ENCODE assay signal across 8 cellular contexts in genomic region chr1:59971464-59971911, GRCh38. TPM values are rescaled to one million over a fixed set of nuclear protein-coding genes. Genes with fewer than 3 reads are reported as not detected.
DNase-seq lines count a peak whose midpoint lies in the region; ATAC-seq and TF ChIP-seq lines count a peak whose summit lies in the region.

No MANE protein-coding gene starts in this region.

- in situ Hi-C loops in GM23248 (cut with MboI): no loop called here

- 7% methylated on average over 19 of the region's 19 CpGs for whole genome bisulfite sequencing in GM23248 (ENCODE audit: low coverage in 1 of 2, low lambda C conversion rate in 2 of 2, missing lambda C conversion rate in 2 of 2), 2 experiments
- WGBS in SK-N-SH (ENCODE audit: low lambda C conversion rate): 5% methylated on average over 18 of the region's 19 CpGs
- WGBS in sigmoid colon, 2 donors: 9 to 14% methylated on average over 19 of the region's 19 CpGs

- H3K4me2 ChIP-seq in GM23248 (ENCODE audit: unreplicated experiment): peak overlapping the region; percentile 62
- peak overlapping the region; percentile 66 for H3K4me2 ChIP-seq in SK-N-SH

- H3K4me1 ChIP-seq in GM23248 (ENCODE audit: insufficient read depth) (no peaks in the 10 kb centered on the region), SK-N-SH (ENCODE audit: control insufficient read depth in 1 of 2, insufficient read depth in 2 of 2, low read depth in 1 of 2, low read length in 1 of 2) (peaks cover 0 to 5% of the 10 kb centered on the region in 2 experiments; a peak in 1 of 4 replicates), sigmoid colon (peaks cover 0 to 14% (median 7%) of the 10 kb centered on the region in 4 donors)

- H4K20me1 ChIP-seq in GM23248 (ENCODE audit: insufficient read depth) (no peaks in the 10 kb centered on the region), SK-N-SH (ENCODE audit: insufficient read depth) (no peaks in the 10 kb centered on the region)

- H3K36me3 ChIP-seq in GM23248 (ENCODE audit: low read depth): no peaks in the 10 kb centered on the region
- no peaks in the 10 kb centered on the region for H3K36me3 ChIP-seq in SK-N-SH (replicated peaks in 1 of 2; ENCODE audit: control insufficient read depth in 1 of 2, insufficient read depth in 2 of 2, low read length in 1 of 2)
- no peaks in the 10 kb centered on the region for H3K36me3 ChIP-seq in sigmoid colon

- TF ChIP-seq CTCF in SK-N-SH (IDR thresholded peaks at IDR 0.05) (peak; percentile 96), sigmoid colon (IDR thresholded peaks at IDR 0.05) (peak; percentile 24 to 90 (median 78))

- H3K9me3 ChIP-seq in GM23248 (ENCODE audit: low read depth): no peaks in the 10 kb centered on the region
- no peaks in the 10 kb centered on the region for H3K9me3 ChIP-seq in SK-N-SH
- no peaks in the 10 kb centered on the region for H3K9me3 ChIP-seq in sigmoid colon

- no peak overlapping the region for H3K27ac ChIP-seq in GM23248
- no peak overlapping the region for H3K27ac ChIP-seq in SK-N-SH (ENCODE audit: low read depth in 2 of 2, low read length in 1 of 2)
- no peak overlapping the region for H3K27ac ChIP-seq in sigmoid colon

- TF ChIP-seq POLR2A in sigmoid colon (IDR thresholded peaks at IDR 0.05): no peak

- 0 out of 2 replicates have a peak overlapping the region, but pooled peaks have one; percentile 52 for H2AFZ ChIP-seq in GM23248
- H2AFZ ChIP-seq in SK-N-SH (ENCODE audit: low read depth): peak overlapping the region; percentile 27; the same call in 1 of the 2 replicates

- CTCF ChIA-PET in SK-N-SH (lab: Yijun Ruan, JAX): interaction anchor here (0.5 to 4.0 kb wide), 86 partner anchors 9 to 1886 kb away, joined by 3 to 35 read pairs (median 4); partner anchors contain the start of gene NFIA

- no peaks in the 10 kb centered on the region for H3F3A ChIP-seq in GM23248 (ENCODE audit: insufficient read depth)
- no peaks in the 10 kb centered on the region for H3F3A ChIP-seq in SK-N-SH (replicated peaks; ENCODE audit: insufficient read depth)

- no peaks in the 10 kb centered on the region for H3K79me2 ChIP-seq in GM23248 (ENCODE audit: insufficient read depth)
- H3K79me2 ChIP-seq in SK-N-SH (ENCODE audit: insufficient read depth): no peaks in the 10 kb centered on the region

- intact Hi-C loops in sigmoid colon (cut with DNase I): loop anchor here (5.0 kb wide), 1 partner anchor 1886 kb away; no protein-coding TSS in a partner anchor

- H3K9me2 ChIP-seq in GM23248 (ENCODE audit: insufficient read depth) (no peaks in the 10 kb centered on the region), SK-N-SH (no peaks in the 10 kb centered on the region)

- peaks cover 25% of the 10 kb centered on the region for H3K27me3 ChIP-seq in GM23248 (replicated peaks; ENCODE audit: insufficient read depth)
- no peaks in the 10 kb centered on the region for H3K27me3 ChIP-seq in SK-N-SH (ENCODE audit: insufficient read depth)
- H3K27me3 ChIP-seq in sigmoid colon: no peaks in the 10 kb centered on the region

- TF ChIP-seq EP300 in SK-N-SH (IDR thresholded peaks at IDR 0.05; ENCODE audit: borderline replicate concordance in 1 of 2, low read depth in 1 of 2, low read length in 1 of 2): no peak
- no peak for TF ChIP-seq EP300 in sigmoid colon (IDR thresholded peaks at IDR 0.05)

- no peak overlapping the region for H3K4me3 ChIP-seq in GM23248
- peak overlapping the region; percentile 13 to 42; a peak in 3 of 4 replicates for H3K4me3 ChIP-seq in SK-N-SH (ENCODE audit: low read depth in 2 of 2, low read length in 1 of 2)
- H3K4me3 ChIP-seq in sigmoid colon: no peak overlapping the region

- peak; percentile 93 for TF ChIP-seq RAD21 in SK-N-SH (IDR thresholded peaks at IDR 0.05; ENCODE audit: low read length)

- no peak for ATAC-seq in HG02571 (IDR thresholded peaks at IDR 0.05; ENCODE audit: unreplicated experiment)

- POLR2A ChIA-PET in SK-N-SH (lab: Yijun Ruan, JAX): interaction anchor here (0.6 kb wide), 1 partner anchor 543 kb away, joined by 3 read pairs; no protein-coding TSS in a partner anchor

- DNase-seq in DMS153 treated with DMSO at 0.1 percent for 48 hours (lab: John Stamatoyannopoulos, UW; ENCODE audit: unreplicated experiment): peak; percentile 71
- peak; percentile 79 for DNase-seq in GM23248
- peak; percentile 56 for DNase-seq in NAMALWA (ENCODE audit: low spot score)
- peak; percentile 88 for DNase-seq in SK-N-SH
- DNase-seq in astrocyte of the hippocampus (ENCODE audit: low read depth, low spot score): peak; percentile 90
- DNase-seq in hypothalamus (lab: John Stamatoyannopoulos, UW): peak in 46 of 51 donors; percentile 4 to 83 (median 60)
- DNase-seq in sigmoid colon: peak; percentile 77

- H3K9ac ChIP-seq in GM23248 (no peak overlapping the region), SK-N-SH (no peak overlapping the region)

TF ChIP-seq in SK-N-SH, 30 proteins besides CTCF, POLR2A, EP300 and RAD21:
- TF ChIP-seq SIN3A (IDR thresholded peaks at IDR 0.05; ENCODE audit: borderline replicate concordance, low read depth, low read length) (no peak), SMC3 (IDR thresholded peaks at IDR 0.05; ENCODE audit: low read depth, low read length) (peak; percentile 70), ZBTB33 (IDR thresholded peaks at IDR 0.05; ENCODE audit: borderline replicate concordance, low read depth) (no peak)

RNA-seq across cellular contexts. Expression of gene CYP2J2, which starts 44.9 kb away (rescaled TPM):
- total RNA-seq in GM23248 (2014; rRNA removed; shearing (Covaris generic)): not detected in 2 replicates
- not detected in 2 replicates for polyA plus RNA-seq in GM23248 (2016; fragmentation: Nextera tagmentation; extraction: Ambion mirVana)
- 1.1 and 1.2 TPM in 2 replicates for polyA plus RNA-seq in SK-N-SH (2012; rRNA removed)
- 0.85 and 0.94 TPM in 2 replicates for polyA plus RNA-seq in SK-N-SH (2012; cell fraction: cytosol; rRNA removed)
- polyA plus RNA-seq in SK-N-SH (2012; cell fraction: nucleus; rRNA removed): 2.1 and 2.9 TPM in 2 replicates
- total RNA-seq in sigmoid colon: 1 to 10 TPM in 1 of 4 donors, under 1 TPM in 2, not detected in 1; 0.54 to 1.1 (median 0.71) TPM
- 10 to 100 TPM in 1 of 3 donors, 1 to 10 TPM in 2; 4.2 to 26.9 (median 5.8) TPM for polyA plus RNA-seq in sigmoid colon

Comparison
In these comparisons a context has a peak if more than half of its experiments do, and no peak if none do; other contexts are left out.
1. H3K4me3 ChIP-seq: peak in SK-N-SH (2 of 2); none in GM23248 (single experiment) and sigmoid colon (0 of 4).
2. Peak in every context shown above with its lines, with median percentiles within 50 percentile points of each other: DNase-seq.